ENCODE assay signal across 22 cellular contexts in the genomic region with DNA sequence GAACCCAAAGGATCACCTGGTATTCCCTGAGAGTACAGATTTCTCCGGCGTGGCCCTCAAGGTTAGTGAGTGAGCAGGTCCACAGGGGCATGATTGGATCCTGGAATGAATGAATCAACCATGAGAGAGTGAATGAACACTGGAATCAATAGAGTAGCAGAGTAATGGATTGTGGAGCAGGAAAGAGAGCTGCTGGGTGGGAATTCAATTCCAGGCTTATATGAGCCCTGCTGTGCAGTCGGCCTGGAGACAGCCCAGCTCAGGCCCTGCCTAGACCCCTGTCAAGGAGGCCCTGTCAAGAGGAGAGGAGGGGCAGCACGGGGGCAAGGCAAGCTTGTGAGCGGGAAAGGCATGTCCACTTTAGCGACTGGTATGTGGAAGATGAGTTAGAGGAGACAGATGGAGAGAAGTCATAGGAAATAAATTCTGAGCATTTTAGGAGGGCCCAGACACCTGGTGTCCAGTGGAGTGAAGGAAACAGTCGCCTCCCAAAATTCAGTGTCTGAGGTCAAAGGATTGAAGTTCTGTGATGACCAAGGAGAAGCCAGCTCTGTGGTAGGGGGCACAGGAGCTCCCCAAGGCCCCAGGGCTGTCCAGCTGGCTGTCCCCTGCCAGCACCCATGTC. TPM values are rescaled to one million over a fixed set of nuclear protein-coding genes. Genes with fewer than 3 reads are reported as not detected.
"Had no signal": no experiment of that assay in that cellular context is flagged by ENCODE, and none has a peak within 500 bp of the region (broad histone marks: within the 10 kb centered on the region; RNA-seq: fewer than 3 reads in every experiment).

No MANE protein-coding gene starts in this region.

- H3K27me3 ChIP-seq: dorsolateral prefrontal cortex, foreskin keratinocyte, left lung had no signal

- H2AFZ ChIP-seq: parathyroid adenoma had no signal

- DNase-seq: activated CD4-positive, alpha-beta T cell treated with anti-CD3 and anti-CD28 coated beads, Interleukin-2, amount 10 ng/mL, durations not matched to agents 24 days and 14 days; activated gamma-delta T cell treated with Interleukin-2 at 50 U/mL for 16 hours; dorsolateral prefrontal cortex; foreskin keratinocyte; hypothalamus; left lung; mammary epithelial cell; naive thymus-derived CD8-positive, alpha-beta T cell; stimulated activated CD4-positive, alpha-beta T cell treated with anti-CD3 and anti-CD28 coated beads, Interleukin-4, amount 100 ng/mL, for 24 hours; T1000 had no signal

- FAIRE-seq: kidney had no signal

- H3K79me2 ChIP-seq: parathyroid adenoma had no signal

- H3K9me3 ChIP-seq: left lung, thoracic aorta had no signal

- H3K4me3 ChIP-seq: dorsolateral prefrontal cortex, left lung, thoracic aorta had no signal

- H3K27ac ChIP-seq: dorsolateral prefrontal cortex, foreskin keratinocyte, parathyroid adenoma, thoracic aorta had no signal

- ATAC-seq: foreskin keratinocyte; left lung; naive thymus-derived CD8-positive, alpha-beta T cell; sciatic nerve; stimulated activated effector memory CD8-positive, alpha-beta T cell treated with anti-CD3 and anti-CD28 coated beads, Interleukin-12 subunit alpha, Interleukin-12 subunit beta, amount 100 ng/mL, for 72 hours had no signal

- H3K4me1 ChIP-seq: foreskin keratinocyte had no signal

- H3K36me3 ChIP-seq: left lung, thoracic aorta had no signal

- H3K9ac ChIP-seq: parathyroid adenoma had no signal

RNA-seq across cellular contexts. Expression of gene FOLR1, which starts 1.2 kb away (rescaled TPM):
- total RNA-seq: activated CD4-positive, alpha-beta T cell treated with anti-CD3 and anti-CD28 coated beads, Interleukin-2, amount 10 ng/mL, durations not matched to agents 24 days and 14 days; activated CD8-positive, alpha-beta memory T cell treated with anti-CD3 and anti-CD28 coated beads for 36 hours; fibroblast of lung; foreskin keratinocyte; mononuclear cell; naive thymus-derived CD8-positive, alpha-beta T cell; T-helper 1 cell treated with Interleukin-12 subunit alpha and Interleukin-12 subunit beta and Interleukin-4 antibody, amounts not matched to agents 30 ng/mL and 1 ng/mL, for 36 hours; thoracic aorta had no signal
- polyA plus RNA-seq: foreskin keratinocyte; naive thymus-derived CD8-positive, alpha-beta T cell had no signal

RNA-seq across cellular contexts. Expression of gene FOLR2, which starts 25.9 kb away (rescaled TPM):
- total RNA-seq: activated CD4-positive, alpha-beta T cell treated with anti-CD3 and anti-CD28 coated beads, Interleukin-2, amount 10 ng/mL, durations not matched to agents 24 days and 14 days; activated CD8-positive, alpha-beta memory T cell treated with anti-CD3 and anti-CD28 coated beads for 36 hours; chondrocyte; epithelial cell of proximal tubule; fibroblast of lung; foreskin keratinocyte; mammary epithelial cell; T-helper 1 cell treated with Interleukin-12 subunit alpha and Interleukin-12 subunit beta and Interleukin-4 antibody, amounts not matched to agents 30 ng/mL and 1 ng/mL, for 36 hours had no signal
- polyA plus RNA-seq: fibroblast of lung; foreskin keratinocyte; mammary epithelial cell; naive thymus-derived CD8-positive, alpha-beta T cell had no signal

RNA-seq across cellular contexts. Expression of gene PHOX2A, which starts 53.3 kb away (rescaled TPM):
- total RNA-seq: activated CD4-positive, alpha-beta T cell treated with anti-CD3 and anti-CD28 coated beads, Interleukin-2, amount 10 ng/mL, durations not matched to agents 24 days and 14 days; activated CD8-positive, alpha-beta memory T cell treated with anti-CD3 and anti-CD28 coated beads for 36 hours; chondrocyte; epithelial cell of proximal tubule; fibroblast of lung; foreskin keratinocyte; kidney; left lung; mammary epithelial cell; mononuclear cell; naive thymus-derived CD8-positive, alpha-beta T cell; sciatic nerve; T-helper 1 cell treated with Interleukin-12 subunit alpha and Interleukin-12 subunit beta and Interleukin-4 antibody, amounts not matched to agents 30 ng/mL and 1 ng/mL, for 36 hours; thoracic aorta; ureter had no signal
- polyA plus RNA-seq: fibroblast of lung; foreskin keratinocyte; mammary epithelial cell; naive thymus-derived CD8-positive, alpha-beta T cell had no signal

RNA-seq across cellular contexts. Expression of gene FOLR3, which starts 55.2 kb away (rescaled TPM):
- total RNA-seq: activated CD4-positive, alpha-beta T cell treated with anti-CD3 and anti-CD28 coated beads, Interleukin-2, amount 10 ng/mL, durations not matched to agents 24 days and 14 days; activated CD8-positive, alpha-beta memory T cell treated with anti-CD3 and anti-CD28 coated beads for 36 hours; chondrocyte; epithelial cell of proximal tubule; naive thymus-derived CD8-positive, alpha-beta T cell; T-helper 1 cell treated with Interleukin-12 subunit alpha and Interleukin-12 subunit beta and Interleukin-4 antibody, amounts not matched to agents 30 ng/mL and 1 ng/mL, for 36 hours; thoracic aorta; ureter had no signal
- polyA plus RNA-seq: naive thymus-derived CD8-positive, alpha-beta T cell had no signal
